ENCODE assay signal across 13 cellular contexts in the genomic region with DNA sequence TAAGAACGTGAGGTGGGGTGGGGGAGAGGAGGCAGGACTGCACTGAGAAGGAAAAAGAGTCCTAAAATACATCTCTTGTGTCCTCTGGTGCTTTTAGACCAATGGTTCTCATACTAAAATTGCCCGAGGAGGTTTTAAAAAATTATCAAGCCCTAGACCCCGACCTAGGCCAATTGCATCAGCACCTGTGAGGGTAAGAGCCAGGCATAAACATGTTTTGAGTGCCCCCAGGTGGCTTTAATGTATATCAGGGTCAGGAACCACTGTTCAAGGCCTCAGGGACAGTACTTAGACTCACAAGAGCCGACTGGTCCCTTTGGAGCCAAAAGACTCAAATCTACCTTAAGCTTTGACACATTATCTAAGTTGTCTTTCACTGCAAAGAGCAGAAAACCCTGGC. TPM values are rescaled to one million over a fixed set of nuclear protein-coding genes. Genes with fewer than 3 reads are reported as not detected.
DNase-seq lines count a peak whose midpoint lies in the region; ATAC-seq and TF ChIP-seq lines count a peak whose summit lies in the region.
"Had no signal": no experiment of that assay in that cellular context is flagged by ENCODE, and none has a peak within 500 bp of the region (broad histone marks: within the 10 kb centered on the region; RNA-seq: fewer than 3 reads in every experiment).

No MANE protein-coding gene starts in this region.

- H3K4me1 ChIP-seq in Karpas-422 (ENCODE audit: low read length) = no peaks in the 10 kb centered on the region
- H3K4me1 ChIP-seq in OCI-LY3 (ENCODE audit: low read length) = no peaks in the 10 kb centered on the region
- peaks cover 0 to 3% (median 0%) of the 10 kb centered on the region in 12 donors for H3K4me1 ChIP-seq in heart left ventricle
- H3K4me1 ChIP-seq: esophagus muscularis mucosa had no signal

- H3K4me2 ChIP-seq in Karpas-422 (ENCODE audit: low read depth, low read length, poor library complexity, severe bottlenecking) (no peak overlapping the region), OCI-LY3 (ENCODE audit: low read length) (no peak overlapping the region)

- H3K9me3 ChIP-seq in Karpas-422 (ENCODE audit: low read length) (no peaks in the 10 kb centered on the region), OCI-LY3 (ENCODE audit: insufficient read depth, low read length) (no peaks in the 10 kb centered on the region), heart left ventricle (no peaks in the 10 kb centered on the region)
- H3K9me3 ChIP-seq: esophagus muscularis mucosa had no signal

- H3K9ac ChIP-seq in Karpas-422 (ENCODE audit: low read length) (no peak overlapping the region), OCI-LY3 (ENCODE audit: low read length) (no peak overlapping the region)

- H3K27ac Mint-ChIP-seq in activated naive CD4-positive, alpha-beta T cell treated with anti-CD3 and anti-CD28 coated beads for 36 hours = no peak overlapping the region
- H3K27ac Mint-ChIP-seq: CD4-positive, alpha-beta T cell had no signal

- no peaks in the 10 kb centered on the region for H3K9me2 ChIP-seq in Karpas-422 (replicated peaks; ENCODE audit: insufficient read depth, low read length)

- H3K4me3 Mint-ChIP-seq in activated naive CD4-positive, alpha-beta T cell treated with anti-CD3 and anti-CD28 coated beads for 36 hours = no peak overlapping the region
- H3K4me3 Mint-ChIP-seq: CD4-positive, alpha-beta T cell had no signal

- intact Hi-C loops in activated naive CD4-positive, alpha-beta T cell treated with anti-CD3 and anti-CD28 coated beads for 36 hours (cut with micrococcal nuclease) = loop anchor here (1.0 kb wide), 1 partner anchor 137 kb away; no protein-coding TSS in a partner anchor
- intact Hi-C loops in heart left ventricle (cut with DNase I) = no loop called here

- no peaks in the 10 kb centered on the region for H3K36me3 Mint-ChIP-seq in activated naive CD4-positive, alpha-beta T cell treated with anti-CD3 and anti-CD28 coated beads for 36 hours (ENCODE audit: low read depth)

- H3K27me3 ChIP-seq in Karpas-422 (ENCODE audit: low read length) = no peaks in the 10 kb centered on the region
- H3K27me3 ChIP-seq in OCI-LY3 (ENCODE audit: low read depth, low read length) = peaks cover 9% of the 10 kb centered on the region
- H3K27me3 ChIP-seq in heart left ventricle = no peaks in the 10 kb centered on the region

- WGBS in heart left ventricle, 4 donors = 71 to 80% (median 73%) methylated on average over 4 of the region's 4 CpGs

- H3K36me3 ChIP-seq in Karpas-422 (ENCODE audit: insufficient read depth, low read length) (no peaks in the 10 kb centered on the region), OCI-LY3 (replicated peaks; ENCODE audit: low read depth, low read length) (no peaks in the 10 kb centered on the region), heart left ventricle (no peaks in the 10 kb centered on the region)
- H3K36me3 ChIP-seq: esophagus muscularis mucosa had no signal

- no peaks in the 10 kb centered on the region for H3K9me3 Mint-ChIP-seq in activated naive CD4-positive, alpha-beta T cell treated with anti-CD3 and anti-CD28 coated beads for 36 hours
- H3K9me3 Mint-ChIP-seq: CD4-positive, alpha-beta T cell had no signal

- H3K4me1 Mint-ChIP-seq in activated naive CD4-positive, alpha-beta T cell treated with anti-CD3 and anti-CD28 coated beads for 36 hours (ENCODE audit: low read depth) = no peaks in the 10 kb centered on the region

- H3K4me3 ChIP-seq in Karpas-422 (ENCODE audit: low read length) (no peak overlapping the region), OCI-LY3 (ENCODE audit: low read length) (no peak overlapping the region), heart left ventricle (no peak overlapping the region)
- H3K4me3 ChIP-seq: esophagus muscularis mucosa had no signal

- H2AFZ ChIP-seq in Karpas-422 (ENCODE audit: low read length) = no peak overlapping the region
- H2AFZ ChIP-seq in OCI-LY3 (ENCODE audit: low read depth, low read length) = no peak overlapping the region

- H3K27ac ChIP-seq in Karpas-422 (ENCODE audit: low read length) = no peak overlapping the region
- H3K27ac ChIP-seq in OCI-LY3 (ENCODE audit: low read length) = no peak overlapping the region
- H3K27ac ChIP-seq in heart left ventricle = no peak overlapping the region
- H3K27ac ChIP-seq: esophagus muscularis mucosa had no signal

- DNase-seq in ELF-1 (ENCODE audit: low read depth, low spot score) (peak; percentile 64), Karpas-422 (peak; percentile 59), iPS-NIHi11 (ENCODE audit: low spot score) (peak; percentile 63), heart left ventricle (no peak)
- DNase-seq in activated naive CD4-positive, alpha-beta T cell treated with anti-CD3 and anti-CD28 coated beads for 36 hours = no peak
- DNase-seq: activated CD4-positive, alpha-beta T cell treated with anti-CD3 and anti-CD28 coated beads, Interleukin-2, amount 50 U/mL, for 1 hour; activated effector memory CD4-positive, alpha-beta T cell treated with Interleukin-2 at 50 U/mL for 16 hours; CD4-positive, alpha-beta T cell; KG1 had no signal

- ATAC-seq in GM21515 (IDR thresholded peaks at IDR 0.05; ENCODE audit: unreplicated experiment) (no peak), GM18909 (IDR thresholded peaks at IDR 0.05; ENCODE audit: poor library complexity, unreplicated experiment) (no peak), heart left ventricle (no peak)

- no peaks in the 10 kb centered on the region for H3K79me2 ChIP-seq in Karpas-422 (ENCODE audit: low read length)
- H3K79me2 ChIP-seq in OCI-LY3 (ENCODE audit: low read length) = no peaks in the 10 kb centered on the region

- no peak for TF ChIP-seq POLR2A in heart left ventricle (IDR thresholded peaks at IDR 0.05)

- H3K27me3 Mint-ChIP-seq in activated naive CD4-positive, alpha-beta T cell treated with anti-CD3 and anti-CD28 coated beads for 36 hours (ENCODE audit: low read depth) = peaks cover 5% of the 10 kb centered on the region

- H4K20me1 ChIP-seq in Karpas-422 (ENCODE audit: insufficient read depth, low read depth, low read length) = no peaks in the 10 kb centered on the region
- no peaks in the 10 kb centered on the region for H4K20me1 ChIP-seq in OCI-LY3 (ENCODE audit: insufficient read depth, low read length)

- CTCF ChIA-PET in activated naive CD4-positive, alpha-beta T cell treated with anti-CD3 and anti-CD28 coated beads for 36 hours (lab: Charles Lee) = no interaction called here

- 0 out of 2 replicates have a peak, but pooled peaks have one; percentile 9 for TF ChIP-seq CTCF in OCI-LY3 (IDR thresholded peaks at IDR 0.05; ENCODE audit: low read depth, low read length)
- no peak for TF ChIP-seq CTCF in heart left ventricle (IDR thresholded peaks at IDR 0.05)

RNA-seq across cellular contexts. Expression of a gene that starts 37.5 kb away (rescaled TPM):
- total RNA-seq in Karpas-422 (2014; rRNA removed; shearing (Covaris generic); ENCODE audit: low replicate concordance) = not detected in 2 replicates
- total RNA-seq in activated naive CD4-positive, alpha-beta T cell treated with anti-CD3 and anti-CD28 coated beads for 36 hours = not detected
- 10 to 100 TPM in 8 of 9 donors, 1 to 10 TPM in 1; 8.8 to 22.9 (median 13.3) TPM for total RNA-seq in heart left ventricle
- polyA plus RNA-seq in heart left ventricle = 10 to 100 TPM in 1 of 2 donors, 1 to 10 TPM in 1; 6.2 to 11.3 TPM
- total RNA-seq: CD4-positive, alpha-beta T cell had no signal

Comparison
In these comparisons a context has a peak if more than half of its experiments do, and no peak if none do; other contexts are left out.
1. DNase-seq: peak in ELF-1 (single experiment), Karpas-422 (single experiment) and iPS-NIHi11 (single experiment); none in activated naive CD4-positive, alpha-beta T cell treated with anti-CD3 and anti-CD28 coated beads for 36 hours (single experiment) and heart left ventricle (0 of 5).